16 cellular contexts compared by ENCODE assay signal in genomic region chr20:62835931-62836861, GRCh38. TPM values are rescaled to one million over a fixed set of nuclear protein-coding genes. Genes with fewer than 3 reads are reported as not detected.
DNase-seq lines count a peak whose midpoint lies in the region; ATAC-seq and TF ChIP-seq lines count a peak whose summit lies in the region.
"Had no signal": no experiment of that assay in that cellular context is flagged by ENCODE, and none has a peak within 500 bp of the region (broad histone marks: within the 10 kb centered on the region; RNA-seq: fewer than 3 reads in every experiment).

No MANE protein-coding gene starts in this region.

- H3K4me1 Mint-ChIP-seq in CD14-positive monocyte = peaks cover 44% of the 10 kb centered on the region

- peaks cover 3 to 6% of the 10 kb centered on the region in 2 donors for H3K36me3 Mint-ChIP-seq in CD14-positive monocyte
- H3K36me3 Mint-ChIP-seq: CD4-positive, alpha-beta memory T cell; natural killer cell had no signal

- no peaks in the 10 kb centered on the region for H4K20me1 ChIP-seq in osteoblast (ENCODE audit: insufficient read depth, low read length)

- H3K36me3 ChIP-seq in osteoblast (ENCODE audit: insufficient read depth, low read length) (no peaks in the 10 kb centered on the region), gastroesophageal sphincter (peaks cover 0 to 13% of the 10 kb centered on the region in 2 donors)

- intact Hi-C loops in CD14-positive monocyte (cut with micrococcal nuclease) = no loop called here

- H3K27me3 Mint-ChIP-seq in CD14-positive monocyte (ENCODE audit: low read depth in 3 of 3) = peaks cover 2 to 4% (median 3%) of the 10 kb centered on the region in 3 donors

- DNase-seq in CD14-positive monocyte (ENCODE audit: low spot score) = peak; percentile 34
- peak; percentile 98 for DNase-seq in RKO (ENCODE audit: low spot score)
- no peak for DNase-seq in epithelial cell of proximal tubule (ENCODE audit: low read depth)
- peak; percentile 93 for DNase-seq in osteoblast (ENCODE audit: insufficient read length, low spot score, missing footprints)
- DNase-seq in NOMO-1 treated with dmso at 0.1 percent for 144 hours (lab: John Stamatoyannopoulos, UW; ENCODE audit: unreplicated experiment) = no peak
- DNase-seq: CD4-positive, alpha-beta memory T cell; natural killer cell; NCI-H187; PC-9; stimulated activated CD4-positive, alpha-beta T cell treated with anti-CD3 and anti-CD28 coated beads, Interleukin-1b, Interleukin-23, amount 100 ng/mL, for 48 hours; WERI-Rb-1 had no signal

- no peak for TF ChIP-seq CTCF in CD14-positive monocyte (IDR thresholded peaks at IDR 0.05)
- TF ChIP-seq CTCF in epithelial cell of proximal tubule (conservative IDR thresholded peaks at IDR 0.05; ENCODE audit: low read depth, low read length) = no peak
- TF ChIP-seq CTCF in osteoblast (IDR thresholded peaks at IDR 0.05; ENCODE audit: extremely low read depth, low read depth, low read length) = no peak
- TF ChIP-seq CTCF in gastroesophageal sphincter (IDR thresholded peaks at IDR 0.05) = no peak

- no peak overlapping the region for H3K4me3 Mint-ChIP-seq in CD14-positive monocyte
- H3K4me3 Mint-ChIP-seq: CD4-positive, alpha-beta memory T cell; natural killer cell had no signal

- no peaks in the 10 kb centered on the region for H3K79me2 ChIP-seq in osteoblast (ENCODE audit: insufficient read depth, low read length)

- H3K4me2 ChIP-seq in osteoblast (ENCODE audit: insufficient read depth, low read length) = peak overlapping the region; percentile 48
- H3K4me2 ChIP-seq: PC-9 had no signal

- H3K4me3 ChIP-seq in epithelial cell of proximal tubule (ENCODE audit: low read depth, low read length) (peak overlapping the region; percentile 11), osteoblast (ENCODE audit: insufficient read depth, low read length) (peak overlapping the region; percentile 54), gastroesophageal sphincter (no peak overlapping the region)
- H3K4me3 ChIP-seq: esophagus muscularis mucosa, PC-9 had no signal

- H3K27ac Mint-ChIP-seq in CD14-positive monocyte = no peak overlapping the region
- H3K27ac Mint-ChIP-seq: CD4-positive, alpha-beta memory T cell; natural killer cell had no signal

- WGBS in gastroesophageal sphincter (ENCODE audit: low coverage in 1 of 2), 2 donors = no CpG with 5 or more reads among the region's 52 CpGs

- no peak for TF ChIP-seq POLR2A in gastroesophageal sphincter (IDR thresholded peaks at IDR 0.05)

- H3K9me3 Mint-ChIP-seq in CD14-positive monocyte = no peaks in the 10 kb centered on the region
- H3K9me3 Mint-ChIP-seq: natural killer cell had no signal

- no peaks in the 10 kb centered on the region for H3K4me1 ChIP-seq in osteoblast (ENCODE audit: insufficient read depth, low read length)
- peaks cover 0 to 20% (median 9%) of the 10 kb centered on the region in 3 donors for H3K4me1 ChIP-seq in gastroesophageal sphincter

- H3K27ac ChIP-seq in osteoblast (ENCODE audit: low read depth, low read length) (no peak overlapping the region), gastroesophageal sphincter (no peak overlapping the region)
- H3K27ac ChIP-seq: esophagus muscularis mucosa, PC-9, WERI-Rb-1 had no signal

- ATAC-seq in gastroesophageal sphincter = no peak
- ATAC-seq in HG03108 (IDR thresholded peaks at IDR 0.05; ENCODE audit: unreplicated experiment) = no peak
- ATAC-seq: left lobe of liver, natural killer cell had no signal

- H2AFZ ChIP-seq in osteoblast (ENCODE audit: low read length) = peak overlapping the region; percentile 44
- H2AFZ ChIP-seq: PC-9 had no signal

- no peak for TF ChIP-seq EP300 in gastroesophageal sphincter (IDR thresholded peaks at IDR 0.05)

- peaks cover 81% of the 10 kb centered on the region for H3K27me3 ChIP-seq in osteoblast (ENCODE audit: insufficient read depth, low read length)
- H3K27me3 ChIP-seq in gastroesophageal sphincter = peaks cover 27% of the 10 kb centered on the region

- no peaks in the 10 kb centered on the region for H3K9me3 ChIP-seq in osteoblast (ENCODE audit: low read depth, low read length)
- no peaks in the 10 kb centered on the region for H3K9me3 ChIP-seq in gastroesophageal sphincter
- H3K9me3 ChIP-seq: esophagus muscularis mucosa had no signal

RNA-seq across cellular contexts. Expression of gene COL9A3, which starts 19.3 kb away (rescaled TPM):
- 1 to 10 TPM; 1.8 to 2.6 TPM for polyA plus RNA-seq in CD14-positive monocyte
- 2.8 and 4.6 TPM in 2 replicates for total RNA-seq in epithelial cell of proximal tubule
- total RNA-seq in osteoblast = not detected in 2 replicates
- total RNA-seq in gastroesophageal sphincter = 10 to 100 TPM in 2 of 4 donors, 1 to 10 TPM in 2; 8.8 to 29.9 (median 14.3) TPM
- total RNA-seq: CD4-positive, alpha-beta memory T cell; MCF 10A had no signal

RNA-seq across cellular contexts. Expression of gene TCFL5, which starts 25.4 kb away (rescaled TPM):
- under 1 TPM; 0.38 to 0.89 TPM for polyA plus RNA-seq in CD14-positive monocyte
- total RNA-seq in epithelial cell of proximal tubule (5.7 and 7.2 TPM in 2 replicates), osteoblast (13.0 TPM in 2 replicates), gastroesophageal sphincter (10 to 100 TPM; 12.0 to 28.9 (median 13.8) TPM)

RNA-seq across cellular contexts. Expression of gene OGFR, which starts 31.6 kb away (rescaled TPM):
- polyA plus RNA-seq in CD14-positive monocyte = 10 to 100 TPM; 47.8 to 79.3 TPM
- 57.6 and 61.1 TPM in 2 replicates for total RNA-seq in epithelial cell of proximal tubule
- 32.4 and 39.1 TPM in 2 replicates for total RNA-seq in osteoblast
- total RNA-seq in gastroesophageal sphincter = 10 to 100 TPM; 55.1 to 61.0 (median 58.9) TPM

RNA-seq across cellular contexts. Expression of gene MRGBP, which starts 39.9 kb away (rescaled TPM):
- 10 to 100 TPM; 10.2 to 10.5 TPM for polyA plus RNA-seq in CD14-positive monocyte
- 14.6 and 23.4 TPM in 2 replicates for total RNA-seq in epithelial cell of proximal tubule
- 14.1 and 15.2 TPM in 2 replicates for total RNA-seq in osteoblast
- 10 to 100 TPM in 3 of 4 donors, 1 to 10 TPM in 1; 9.3 to 15.6 (median 14.5) TPM for total RNA-seq in gastroesophageal sphincter

Comparison
In these comparisons a context has a peak if more than half of its experiments do, and no peak if none do; other contexts are left out.
1. DNase-seq: peak in CD14-positive monocyte (single experiment), RKO (single experiment) and osteoblast (single experiment); none in epithelial cell of proximal tubule (single experiment) and NOMO-1 treated with dmso at 0.1 percent for 144 hours (single experiment).
2. H3K4me3 ChIP-seq: peak in epithelial cell of proximal tubule (single experiment) and osteoblast (single experiment); none in gastroesophageal sphincter (0 of 2).